20 cellular contexts compared by ENCODE assay signal in genomic region chr1:3688356-3688755, GRCh38. TPM values are rescaled to one million over a fixed set of nuclear protein-coding genes. Genes with fewer than 3 reads are reported as not detected.
A peak's percentile ranks its signal among the peaks of the same experiment; 100 is the strongest.
DNase-seq lines count a peak whose midpoint lies in the region; ATAC-seq and TF ChIP-seq lines count a peak whose summit lies in the region.
"Had no signal": no experiment of that assay in that cellular context is flagged by ENCODE, and none has a peak within 500 bp of the region (broad histone marks: within the 10 kb centered on the region; RNA-seq: fewer than 3 reads in every experiment).

No MANE protein-coding gene starts in this region.

- POLR2A ChIA-PET in RWPE1 (lab: Yijun Ruan, JAX; ENCODE audit: low non-redundant PET): interaction anchor here (0.6 kb wide), 1 partner anchor 68 kb away, joined by 3 read pairs; no protein-coding TSS in a partner anchor

- DNase-seq in Daoy (ENCODE audit: low read depth): peak; percentile 81
- DNase-seq in GM20000 (ENCODE audit: low spot score): peak; percentile 78
- no peak for DNase-seq in RWPE1 (ENCODE audit: low spot score)
- no peak for DNase-seq in glutamatergic neuron
- no peak for DNase-seq in stimulated activated CD8-positive, alpha-beta memory T cell treated with anti-CD3 and anti-CD28 coated beads, Interleukin-4, amount 100 ng/mL, for 48 hours
- DNase-seq in NCI-H1105 (lab: John Stamatoyannopoulos, UW): no peak
- DNase-seq: activated CD4-positive, CD25-positive, alpha-beta regulatory T cell treated with anti-CD3 and anti-CD28 coated beads, Interleukin-2, amount 50 U/mL, for 72 hours; activated CD8-positive, alpha-beta memory T cell treated with anti-CD3 and anti-CD28 coated beads, Interleukin-2, amount 50 U/mL, for 48 hours; activated naive CD4-positive, alpha-beta T cell treated with Interleukin-2 at 50 U/mL for 16 hours; left lung; MG63; NCI-H2081 treated with DMSO at 0.1 percent for 48 hours; NCI-H748 treated with DMSO at 0.1 percent for 48 hours; posterior cingulate gyrus; stomach; T-cell had no signal

- H3K27ac Mint-ChIP-seq in glutamatergic neuron (ENCODE audit: unreplicated experiment): peak overlapping the region; percentile 62
- H3K27ac Mint-ChIP-seq: T-cell had no signal

- H3K4me3 Mint-ChIP-seq in glutamatergic neuron (ENCODE audit: unreplicated experiment): no peak overlapping the region
- H3K4me3 Mint-ChIP-seq: T-cell had no signal

- peaks cover 27% of the 10 kb centered on the region for H3K4me1 Mint-ChIP-seq in glutamatergic neuron (ENCODE audit: low read depth, unreplicated experiment)
- H3K4me1 Mint-ChIP-seq: T-cell had no signal

- no peak for ATAC-seq in GM21576 (IDR thresholded peaks at IDR 0.05; ENCODE audit: unreplicated experiment)
- no peak for ATAC-seq in HG02610 (IDR thresholded peaks at IDR 0.05; ENCODE audit: unreplicated experiment)
- ATAC-seq: left lung, T-cell had no signal

- peak overlapping the region; percentile 77 for H3K27ac ChIP-seq in RWPE1
- H3K27ac ChIP-seq: left lung, stomach had no signal

- CTCF ChIA-PET in RWPE1 (lab: Yijun Ruan, JAX): no interaction called here

- peaks cover under 1% of the 10 kb centered on the region for H3K36me3 Mint-ChIP-seq in glutamatergic neuron (ENCODE audit: unreplicated experiment)
- H3K36me3 Mint-ChIP-seq: T-cell had no signal

- H3K27me3 Mint-ChIP-seq in glutamatergic neuron (ENCODE audit: unreplicated experiment): peaks cover 10% of the 10 kb centered on the region

- peaks cover 19% of the 10 kb centered on the region for H3K9me3 Mint-ChIP-seq in glutamatergic neuron (ENCODE audit: unreplicated experiment)
- H3K9me3 Mint-ChIP-seq: T-cell had no signal

- TF ChIP-seq CTCF in GM20000 (IDR thresholded peaks at IDR 0.05; ENCODE audit: extremely low read depth, missing control alignments): no peak
- TF ChIP-seq CTCF in RWPE1 (conservative IDR thresholded peaks at IDR 0.05; ENCODE audit: low read depth): no peak
- TF ChIP-seq CTCF in glutamatergic neuron (IDR thresholded peaks at IDR 0.05; ENCODE audit: partially characterized antibody, unreplicated experiment): no peak

RNA-seq across cellular contexts. Expression of gene TP73, which starts 36.0 kb away (rescaled TPM):
- 0.89 and 2.5 TPM in 2 replicates for total RNA-seq in Daoy (2014; rRNA removed; shearing (Covaris generic))
- 13.0 TPM for total RNA-seq in glutamatergic neuron (ENCODE audit: unreplicated experiment)
- total RNA-seq: dermis microvascular lymphatic vessel endothelial cell, fibroblast of lung had no signal

RNA-seq across cellular contexts. Expression of gene WRAP73, which starts 38.5 kb away (rescaled TPM):
- 17.4 and 33.9 TPM in 2 replicates for total RNA-seq in Daoy (2014; rRNA removed; shearing (Covaris generic))
- total RNA-seq in glutamatergic neuron (ENCODE audit: unreplicated experiment): 47.7 TPM

Comparison
In these comparisons a context has a peak if more than half of its experiments do, and no peak if none do; other contexts are left out.
1. DNase-seq: peak in Daoy (single experiment) and GM20000 (single experiment); none in RWPE1 (single experiment), glutamatergic neuron (single experiment), stimulated activated CD8-positive, alpha-beta memory T cell treated with anti-CD3 and anti-CD28 coated beads, Interleukin-4, amount 100 ng/mL, for 48 hours (single experiment) and NCI-H1105 (single experiment).